ENCODE assay signal across 9 cellular contexts in the genomic region with DNA sequence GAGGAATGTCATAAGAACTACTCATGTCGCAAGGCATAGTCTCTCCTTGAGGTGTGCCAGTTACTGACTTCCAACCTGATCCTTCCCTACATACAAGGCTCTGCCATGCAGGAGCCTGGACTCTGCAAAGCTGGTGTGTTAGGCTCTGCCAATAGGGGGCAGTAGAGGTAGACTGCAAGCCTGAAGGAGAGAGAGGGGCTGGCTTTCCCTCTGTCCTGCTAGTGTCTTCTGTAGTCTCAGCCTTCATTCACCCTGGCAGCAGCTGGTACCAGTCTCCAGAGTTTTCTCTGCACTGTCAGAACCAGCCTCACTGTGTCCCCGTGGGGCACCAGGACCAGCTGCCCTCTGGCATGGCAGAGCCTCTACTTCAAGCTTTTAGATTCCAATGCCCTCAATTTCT. TPM values are rescaled to one million over a fixed set of nuclear protein-coding genes. Genes with fewer than 3 reads are reported as not detected.
DNase-seq lines count a peak whose midpoint lies in the region; ATAC-seq, FAIRE-seq and TF ChIP-seq lines count a peak whose summit lies in the region.
"Had no signal": no experiment of that assay in that cellular context is flagged by ENCODE, and none has a peak within 500 bp of the region (broad histone marks: within the 10 kb centered on the region; RNA-seq: fewer than 3 reads in every experiment).

No MANE protein-coding gene starts in this region.

- no peaks in the 10 kb centered on the region for H3K36me3 ChIP-seq in breast epithelium
- no peaks in the 10 kb centered on the region for H3K36me3 ChIP-seq in pancreas

- no peaks in the 10 kb centered on the region for H3K27me3 Mint-ChIP-seq in MCF 10A (ENCODE audit: insufficient read depth, unreplicated experiment)

- H3K27ac ChIP-seq in breast epithelium (no peak overlapping the region), substantia nigra (ENCODE audit: low read depth, low read length, poor library complexity, severe bottlenecking) (peak overlapping the region; percentile 88), pancreas (no peak overlapping the region)

- TF ChIP-seq POLR2A in breast epithelium (IDR thresholded peaks at IDR 0.05) = no peak

- no peak overlapping the region for H3K4me3 Mint-ChIP-seq in MCF 10A (ENCODE audit: unreplicated experiment)

- POLR2A ChIA-PET in MCF 10A (lab: Yijun Ruan, JAX) = interaction anchor here (1.2 kb wide), 1 partner anchor 13 kb away, joined by 3 read pairs; no protein-coding TSS in a partner anchor

- ATAC-seq in pancreas = no peak

- DNase-seq in MCF 10A (ENCODE audit: unreplicated experiment) (peak; percentile 49), breast epithelium (ENCODE audit: low spot score in 2 of 2) (no peak), RPMI8226 (peak; percentile 30), foreskin melanocyte (peak; percentile 11), substantia nigra (lab: John Stamatoyannopoulos, UW) (peak in 42 of 49 donors; percentile 7 to 77 (median 52)), activated gamma-delta T cell (lab: John Stamatoyannopoulos, UW) (no peak), UCSD-AML1 (lab: John Stamatoyannopoulos, UW; ENCODE audit: unreplicated experiment) (no peak), pancreas (no peak)

- no TSS peak for BruUV-seq in MCF 10A (replicated peaks; lab: Mats Ljungman, UMichigan)

- H3K4me1 Mint-ChIP-seq in MCF 10A (ENCODE audit: insufficient read depth, unreplicated experiment) = no peaks in the 10 kb centered on the region

- H3K9me3 ChIP-seq in breast epithelium (no peaks in the 10 kb centered on the region), pancreas (no peaks in the 10 kb centered on the region)

- H3K4me3 ChIP-seq in breast epithelium = no peak overlapping the region
- no peak overlapping the region for H3K4me3 ChIP-seq in pancreas

- H3K27ac Mint-ChIP-seq in MCF 10A (ENCODE audit: low read depth, unreplicated experiment) = no peak overlapping the region

- intact Hi-C loops in MCF 10A (cut with micrococcal nuclease) = no loop called here
- intact Hi-C loops in breast epithelium (cut with DNase I; ENCODE audit: low total_unique reads) = no loop called here
- intact Hi-C loops in pancreas (cut with DNase I) = no loop called here

- no peaks in the 10 kb centered on the region for H3K36me3 Mint-ChIP-seq in MCF 10A (ENCODE audit: insufficient read depth, unreplicated experiment)

- no peaks in the 10 kb centered on the region for H3K9me3 Mint-ChIP-seq in MCF 10A (ENCODE audit: unreplicated experiment)

- CTCF ChIA-PET in MCF 10A (lab: Yijun Ruan, JAX) = interaction anchor here (0.6 to 0.9 kb wide), 3 partner anchors 9 to 233 kb away, joined by 3 to 4 read pairs (median 4); no protein-coding TSS in a partner anchor

- 49 to 59% methylated on average over 2 of the region's 2 CpGs for WGBS in pancreas, 2 donors

- TF ChIP-seq CTCF in MCF 10A (IDR thresholded peaks at IDR 0.05; ENCODE audit: unreplicated experiment) (peak; percentile 33), breast epithelium (IDR thresholded peaks at IDR 0.05) (no peak), pancreas (IDR thresholded peaks at IDR 0.05) (no peak)

- no peak for FAIRE-seq in pancreas (lab: Jason Lieb, UNC)
- FAIRE-seq: GM18507 had no signal

- H3K4me1 ChIP-seq in breast epithelium (no peaks in the 10 kb centered on the region), pancreas (no peaks in the 10 kb centered on the region)

- no peaks in the 10 kb centered on the region for H3K27me3 ChIP-seq in breast epithelium
- no peaks in the 10 kb centered on the region for H3K27me3 ChIP-seq in pancreas

RNA-seq across cellular contexts. Expression of a gene that starts 14.5 kb away (rescaled TPM):
- 0.86 and 1.2 TPM in 2 replicates for total RNA-seq in MCF 10A (2022)
- 10 to 100 TPM in 1 of 3 donors, 1 to 10 TPM in 1, under 1 TPM in 1; 0.64 to 43.8 (median 2.6) TPM for total RNA-seq in breast epithelium
- under 1 TPM; 0.31 to 0.98 (median 0.51) TPM for total RNA-seq in pancreas
- polyA plus RNA-seq in pancreas = under 1 TPM; 0.23 to 0.38 TPM

Comparison
In these comparisons a context has a peak if more than half of its experiments do, and no peak if none do; other contexts are left out.
1. DNase-seq: peak in MCF 10A (single experiment), RPMI8226 (single experiment), foreskin melanocyte (single experiment) and substantia nigra (42 of 49); none in breast epithelium (0 of 2), activated gamma-delta T cell (single experiment), UCSD-AML1 (single experiment) and pancreas (0 of 6).